ENCODE assay signal across 1 cellular context in the genomic region with DNA sequence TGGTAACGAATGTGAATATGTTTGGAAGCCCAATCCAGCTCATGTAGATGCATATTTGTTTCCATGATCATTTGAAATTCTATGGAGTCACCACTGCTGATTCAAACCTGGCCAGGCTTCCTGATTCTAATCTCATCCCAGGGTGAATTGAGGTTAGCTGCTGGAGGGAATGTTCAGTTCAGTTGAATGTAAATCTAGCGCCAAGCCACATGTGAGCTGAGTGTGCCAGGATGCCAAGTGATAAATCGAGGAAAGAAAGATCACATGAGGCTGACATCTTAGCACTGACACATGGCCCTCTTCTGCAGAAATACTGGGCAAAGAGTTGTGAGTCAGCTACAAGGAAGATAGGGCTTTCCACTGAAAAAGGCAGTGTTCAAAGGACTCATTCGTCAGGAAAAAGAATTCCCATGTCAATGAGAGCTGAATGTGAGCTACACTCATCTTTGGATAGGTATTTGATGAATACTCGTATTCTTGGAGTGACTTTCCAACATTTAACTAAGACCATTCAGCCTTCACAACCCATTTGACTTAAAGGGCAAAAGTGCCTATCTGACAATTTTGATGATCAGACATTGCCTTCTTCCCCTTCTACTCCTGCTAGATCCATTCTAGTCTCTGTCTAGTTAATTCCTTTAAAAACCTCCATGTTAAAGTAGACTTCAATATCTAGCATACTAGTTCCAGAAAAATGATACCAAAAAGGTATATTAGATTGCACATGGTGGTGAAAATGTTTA.
TF ChIP-seq lines count a peak whose summit lies in the region.

No MANE protein-coding gene starts in this region.

TF ChIP-seq in H1, 55 proteins besides CTCF, POLR2A, EP300 and RAD21:
- TF ChIP-seq HDAC6 (IDR thresholded peaks at IDR 0.05; ENCODE audit: low read depth, low read length): no peak
